ENCODE assay signal across 1 cellular context in genomic region chr12:115455268-115455681, GRCh38.
A peak's percentile ranks its signal among the peaks of the same experiment; 100 is the strongest.
TF ChIP-seq lines count a peak whose summit lies in the region.

No MANE protein-coding gene starts in this region.

TF ChIP-seq in HepG2, 621 proteins besides CTCF, POLR2A, EP300 and RAD21 (continued from another document and continues in another):
- TF ChIP-seq ZNF609 (CRISPR knock-in tag; IDR thresholded peaks at IDR 0.05; ENCODE audit: borderline replicate concordance): no peak
- no peak for TF ChIP-seq NRL (CRISPR knock-in tag; IDR thresholded peaks at IDR 0.05; ENCODE audit: borderline replicate concordance)
- TF ChIP-seq RBAK (CRISPR knock-in tag; IDR thresholded peaks at IDR 0.05): no peak
- TF ChIP-seq ZNF468 (CRISPR knock-in tag; IDR thresholded peaks at IDR 0.05): no peak
- no peak for TF ChIP-seq MIXL1 (CRISPR knock-in tag; IDR thresholded peaks at IDR 0.05)
- TF ChIP-seq FOXA3 (CRISPR knock-in tag; IDR thresholded peaks at IDR 0.05): peak; percentile 35; the same call in 1 of the 2 replicates
- no peak for TF ChIP-seq HIVEP1 (CRISPR knock-in tag; IDR thresholded peaks at IDR 0.05)
- TF ChIP-seq TERF1 (CRISPR knock-in tag; IDR thresholded peaks at IDR 0.05): no peak
- TF ChIP-seq RARA (CRISPR knock-in tag; IDR thresholded peaks at IDR 0.05): no peak
- TF ChIP-seq PHF8 (CRISPR knock-in tag; IDR thresholded peaks at IDR 0.05): no peak
- no peak for TF ChIP-seq ZNF329 (CRISPR knock-in tag; IDR thresholded peaks at IDR 0.05; ENCODE audit: low read depth)
- TF ChIP-seq ZNF563 (CRISPR knock-in tag; IDR thresholded peaks at IDR 0.05): no peak
- TF ChIP-seq RNF219 (CRISPR knock-in tag; IDR thresholded peaks at IDR 0.05): no peak
- no peak for TF ChIP-seq KDM6A (CRISPR knock-in tag; IDR thresholded peaks at IDR 0.05; ENCODE audit: low read depth)
- TF ChIP-seq CBX5 (CRISPR knock-in tag; IDR thresholded peaks at IDR 0.05; ENCODE audit: borderline replicate concordance): 0 out of 2 replicates have a peak, but pooled peaks have one; percentile 66
- TF ChIP-seq DMAP1 (CRISPR knock-in tag; IDR thresholded peaks at IDR 0.05): no peak
- no peak for TF ChIP-seq ZNF281 (CRISPR knock-in tag; IDR thresholded peaks at IDR 0.05; ENCODE audit: borderline replicate concordance)
- TF ChIP-seq TFE3 (CRISPR knock-in tag; IDR thresholded peaks at IDR 0.05): 0 out of 2 replicates have a peak, but pooled peaks have one; percentile 42
- peak; percentile 67; the same call in 1 of the 2 replicates for TF ChIP-seq ZMYM3 (CRISPR knock-in tag; IDR thresholded peaks at IDR 0.05)
- no peak for TF ChIP-seq NFYB (CRISPR knock-in tag; IDR thresholded peaks at IDR 0.05)
- TF ChIP-seq ZNF552 (CRISPR knock-in tag; IDR thresholded peaks at IDR 0.05; ENCODE audit: borderline replicate concordance): no peak
- no peak for TF ChIP-seq GLMP (CRISPR knock-in tag; IDR thresholded peaks at IDR 0.05; ENCODE audit: borderline replicate concordance)
- TF ChIP-seq ZBTB40 (IDR thresholded peaks at IDR 0.05): no peak
- TF ChIP-seq ZBTB40 (CRISPR knock-in tag; IDR thresholded peaks at IDR 0.05): no peak
